ENCODE assay signal across 1 cellular context in the genomic region with DNA sequence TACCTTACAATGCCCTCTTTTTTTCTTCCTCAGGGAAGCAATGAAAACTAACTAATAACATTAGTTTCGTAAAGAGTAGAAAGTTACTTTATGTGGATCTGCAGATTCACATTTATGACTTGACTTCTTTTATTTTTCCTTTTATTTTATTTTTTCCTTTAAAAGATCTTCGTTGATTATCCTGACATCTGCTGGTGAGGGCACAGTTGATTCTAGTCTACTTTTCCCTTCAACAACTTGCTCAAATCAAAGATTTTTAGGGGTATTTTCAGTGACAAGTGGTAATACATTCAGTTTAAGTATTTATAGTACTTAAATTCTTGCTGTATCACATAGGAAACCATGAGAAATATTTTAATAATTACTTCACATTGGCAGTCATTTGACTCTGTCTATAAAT.
TF ChIP-seq lines count a peak whose summit lies in the region.

No MANE protein-coding gene starts in this region.

TF ChIP-seq in GM23338, 12 proteins besides CTCF, POLR2A, EP300 and RAD21 (continued from another document):
- TF ChIP-seq, protein P1, sequence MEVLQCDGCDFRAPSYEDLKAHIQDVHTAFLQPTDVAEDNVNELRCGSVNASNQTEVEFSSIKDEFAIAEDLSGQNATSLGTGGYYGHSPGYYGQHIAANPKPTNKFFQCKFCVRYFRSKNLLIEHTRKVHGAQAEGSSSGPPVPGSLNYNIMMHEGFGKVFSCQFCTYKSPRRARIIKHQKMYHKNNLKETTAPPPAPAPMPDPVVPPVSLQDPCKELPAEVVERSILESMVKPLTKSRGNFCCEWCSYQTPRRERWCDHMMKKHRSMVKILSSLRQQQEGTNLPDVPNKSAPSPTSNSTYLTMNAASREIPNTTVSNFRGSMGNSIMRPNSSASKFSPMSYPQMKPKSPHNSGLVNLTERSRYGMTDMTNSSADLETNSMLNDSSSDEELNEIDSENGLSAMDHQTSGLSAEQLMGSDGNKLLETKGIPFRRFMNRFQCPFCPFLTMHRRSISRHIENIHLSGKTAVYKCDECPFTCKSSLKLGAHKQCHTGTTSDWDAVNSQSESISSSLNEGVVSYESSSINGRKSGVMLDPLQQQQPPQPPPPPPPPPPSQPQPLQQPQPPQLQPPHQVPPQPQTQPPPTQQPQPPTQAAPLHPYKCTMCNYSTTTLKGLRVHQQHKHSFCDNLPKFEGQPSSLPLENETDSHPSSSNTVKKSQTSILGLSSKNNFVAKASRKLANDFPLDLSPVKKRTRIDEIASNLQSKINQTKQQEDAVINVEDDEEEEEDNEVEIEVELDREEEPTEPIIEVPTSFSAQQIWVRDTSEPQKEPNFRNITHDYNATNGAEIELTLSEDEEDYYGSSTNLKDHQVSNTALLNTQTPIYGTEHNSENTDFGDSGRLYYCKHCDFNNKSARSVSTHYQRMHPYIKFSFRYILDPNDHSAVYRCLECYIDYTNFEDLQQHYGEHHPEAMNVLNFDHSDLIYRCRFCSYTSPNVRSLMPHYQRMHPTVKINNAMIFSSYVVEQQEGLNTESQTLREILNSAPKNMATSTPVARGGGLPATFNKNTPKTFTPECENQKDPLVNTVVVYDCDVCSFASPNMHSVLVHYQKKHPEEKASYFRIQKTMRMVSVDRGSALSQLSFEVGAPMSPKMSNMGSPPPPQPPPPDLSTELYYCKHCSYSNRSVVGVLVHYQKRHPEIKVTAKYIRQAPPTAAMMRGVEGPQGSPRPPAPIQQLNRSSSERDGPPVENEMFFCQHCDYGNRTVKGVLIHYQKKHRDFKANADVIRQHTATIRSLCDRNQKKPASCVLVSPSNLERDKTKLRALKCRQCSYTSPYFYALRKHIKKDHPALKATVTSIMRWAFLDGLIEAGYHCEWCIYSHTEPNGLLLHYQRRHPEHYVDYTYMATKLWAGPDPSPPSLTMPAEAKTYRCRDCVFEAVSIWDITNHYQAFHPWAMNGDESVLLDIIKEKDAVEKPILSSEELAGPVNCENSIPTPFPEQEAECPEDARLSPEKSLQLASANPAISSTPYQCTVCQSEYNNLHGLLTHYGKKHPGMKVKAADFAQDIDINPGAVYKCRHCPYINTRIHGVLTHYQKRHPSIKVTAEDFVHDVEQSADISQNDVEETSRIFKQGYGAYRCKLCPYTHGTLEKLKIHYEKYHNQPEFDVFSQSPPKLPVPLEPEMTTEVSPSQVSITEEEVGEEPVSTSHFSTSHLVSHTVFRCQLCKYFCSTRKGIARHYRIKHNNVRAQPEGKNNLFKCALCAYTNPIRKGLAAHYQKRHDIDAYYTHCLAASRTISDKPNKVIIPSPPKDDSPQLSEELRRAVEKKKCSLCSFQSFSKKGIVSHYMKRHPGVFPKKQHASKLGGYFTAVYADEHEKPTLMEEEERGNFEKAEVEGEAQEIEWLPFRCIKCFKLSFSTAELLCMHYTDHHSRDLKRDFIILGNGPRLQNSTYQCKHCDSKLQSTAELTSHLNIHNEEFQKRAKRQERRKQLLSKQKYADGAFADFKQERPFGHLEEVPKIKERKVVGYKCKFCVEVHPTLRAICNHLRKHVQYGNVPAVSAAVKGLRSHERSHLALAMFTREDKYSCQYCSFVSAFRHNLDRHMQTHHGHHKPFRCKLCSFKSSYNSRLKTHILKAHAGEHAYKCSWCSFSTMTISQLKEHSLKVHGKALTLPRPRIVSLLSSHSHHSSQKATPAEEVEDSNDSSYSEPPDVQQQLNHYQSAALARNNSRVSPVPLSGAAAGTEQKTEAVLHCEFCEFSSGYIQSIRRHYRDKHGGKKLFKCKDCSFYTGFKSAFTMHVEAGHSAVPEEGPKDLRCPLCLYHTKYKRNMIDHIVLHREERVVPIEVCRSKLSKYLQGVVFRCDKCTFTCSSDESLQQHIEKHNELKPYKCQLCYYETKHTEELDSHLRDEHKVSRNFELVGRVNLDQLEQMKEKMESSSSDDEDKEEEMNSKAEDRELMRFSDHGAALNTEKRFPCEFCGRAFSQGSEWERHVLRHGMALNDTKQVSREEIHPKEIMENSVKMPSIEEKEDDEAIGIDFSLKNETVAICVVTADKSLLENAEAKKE (CRISPR knock-in tag; IDR thresholded peaks at IDR 0.05) = no peak
- TF ChIP-seq ZNF114 (CRISPR knock-in tag; IDR thresholded peaks at IDR 0.05) (no peak), CREB1 (CRISPR knock-in tag; IDR thresholded peaks at IDR 0.05; ENCODE audit: low read depth) (no peak), JUNB (IDR thresholded peaks at IDR 0.05; ENCODE audit: unreplicated experiment) (no peak), NANOG (IDR thresholded peaks at IDR 0.05; ENCODE audit: borderline replicate concordance) (no peak), STAT1 (IDR thresholded peaks at IDR 0.05; ENCODE audit: unreplicated experiment) (no peak), EZH2phosphoT487 (IDR thresholded peaks at IDR 0.05; ENCODE audit: unreplicated experiment) (no peak), POLR2AphosphoS5 (IDR thresholded peaks at IDR 0.05; ENCODE audit: low read depth) (no peak), ZNF331 (CRISPR knock-in tag; IDR thresholded peaks at IDR 0.05; ENCODE audit: low read depth) (no peak)
- TF ChIP-seq, protein P2, sequence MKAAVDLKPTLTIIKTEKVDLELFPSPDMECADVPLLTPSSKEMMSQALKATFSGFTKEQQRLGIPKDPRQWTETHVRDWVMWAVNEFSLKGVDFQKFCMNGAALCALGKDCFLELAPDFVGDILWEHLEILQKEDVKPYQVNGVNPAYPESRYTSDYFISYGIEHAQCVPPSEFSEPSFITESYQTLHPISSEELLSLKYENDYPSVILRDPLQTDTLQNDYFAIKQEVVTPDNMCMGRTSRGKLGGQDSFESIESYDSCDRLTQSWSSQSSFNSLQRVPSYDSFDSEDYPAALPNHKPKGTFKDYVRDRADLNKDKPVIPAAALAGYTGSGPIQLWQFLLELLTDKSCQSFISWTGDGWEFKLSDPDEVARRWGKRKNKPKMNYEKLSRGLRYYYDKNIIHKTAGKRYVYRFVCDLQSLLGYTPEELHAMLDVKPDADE (IDR thresholded peaks at IDR 0.05) = no peak
